Comparison of ENCODE assay signal across 22 cellular contexts in the genomic region with DNA sequence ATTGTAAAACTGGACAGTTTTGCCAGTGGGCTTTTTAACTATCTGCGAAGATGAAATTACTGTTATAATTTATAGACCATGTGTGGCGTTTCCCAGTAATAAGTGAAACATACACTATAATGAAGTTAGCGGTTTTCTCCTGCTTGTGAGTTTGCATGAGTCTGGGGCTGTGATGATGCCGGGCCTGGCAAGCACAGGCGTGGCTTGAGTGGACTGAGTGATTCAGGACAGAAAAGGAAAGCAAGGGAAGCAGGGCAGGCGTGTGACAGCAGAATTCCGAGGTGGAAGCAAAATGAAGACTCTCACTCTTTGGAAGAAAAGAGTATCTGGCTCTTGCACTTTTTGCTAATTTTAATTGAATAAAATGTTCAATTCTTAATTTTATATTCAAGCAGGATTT.
"Had no signal": no experiment of that assay in that cellular context is flagged by ENCODE, and none has a peak within 500 bp of the region (broad histone marks: within the 10 kb centered on the region; RNA-seq: fewer than 3 reads in every experiment).

No MANE protein-coding gene starts in this region.

- H3K79me2 ChIP-seq: parathyroid adenoma had no signal

- H3K4me3 Mint-ChIP-seq: endodermal cell; nephron; stimulated activated effector memory CD8-positive, alpha-beta T cell treated with anti-CD3 and anti-CD28 coated beads, Interleukin-12 subunit alpha, Interleukin-12 subunit beta, amount 100 ng/mL, for 72 hours; stimulated activated naive CD8-positive, alpha-beta T cell treated with anti-CD3 and anti-CD28 coated beads, Interleukin-15, Interleukin-2, amounts not matched to agents 100 ng/mL and 50 ng/mL, for 24 hours had no signal

- DNase-seq: effector CD4-positive, alpha-beta T cell; endodermal cell; foreskin melanocyte; heart left ventricle; hippocampal formation; left colon; left ventricle myocardium superior; mesenchymal stem cell; midbrain; psoas muscle; retina; right lobe of liver; stimulated activated CD4-positive, alpha-beta T cell treated with anti-CD3 and anti-CD28 coated beads, Interleukin-4, amount 100 ng/mL, for 1 hour; stimulated activated CD8-positive, alpha-beta memory T cell treated with anti-CD3 and anti-CD28 coated beads, Interleukin-4, amount 100 ng/mL, for 48 hours; testis had no signal

- H3K9ac ChIP-seq: parathyroid adenoma had no signal

- H3K4me1 ChIP-seq: heart left ventricle, parathyroid adenoma, right lobe of liver, testis, tibial nerve had no signal

- H3K27me3 Mint-ChIP-seq: stimulated activated naive CD8-positive, alpha-beta T cell treated with anti-CD3 and anti-CD28 coated beads, Interleukin-15, Interleukin-2, amounts not matched to agents 100 ng/mL and 50 ng/mL, for 24 hours had no signal

- H3K9me3 Mint-ChIP-seq: endodermal cell; nephron; stimulated activated effector memory CD8-positive, alpha-beta T cell treated with anti-CD3 and anti-CD28 coated beads, Interleukin-12 subunit alpha, Interleukin-12 subunit beta, amount 100 ng/mL, for 72 hours; stimulated activated naive CD8-positive, alpha-beta T cell treated with anti-CD3 and anti-CD28 coated beads, Interleukin-15, Interleukin-2, amounts not matched to agents 100 ng/mL and 50 ng/mL, for 24 hours had no signal

- H3K27me3 ChIP-seq: heart left ventricle, right lobe of liver, testis, tibial nerve had no signal

- H3K4me1 Mint-ChIP-seq: endodermal cell; nephron; stimulated activated effector memory CD8-positive, alpha-beta T cell treated with anti-CD3 and anti-CD28 coated beads, Interleukin-12 subunit alpha, Interleukin-12 subunit beta, amount 100 ng/mL, for 72 hours had no signal

- H3K27ac ChIP-seq: coronary artery, heart left ventricle, parathyroid adenoma, psoas muscle, right lobe of liver, testis, tibial nerve had no signal

- H3K27ac Mint-ChIP-seq: endodermal cell; nephron; stimulated activated effector memory CD8-positive, alpha-beta T cell treated with anti-CD3 and anti-CD28 coated beads, Interleukin-12 subunit alpha, Interleukin-12 subunit beta, amount 100 ng/mL, for 72 hours; stimulated activated naive CD8-positive, alpha-beta T cell treated with anti-CD3 and anti-CD28 coated beads, Interleukin-15, Interleukin-2, amounts not matched to agents 100 ng/mL and 50 ng/mL, for 24 hours had no signal

- H2AFZ ChIP-seq: parathyroid adenoma had no signal

- H3K9me3 ChIP-seq: right lobe of liver, testis had no signal

- H3K4me3 ChIP-seq: coronary artery, heart left ventricle, lung, psoas muscle, right lobe of liver, testis, tibial nerve had no signal

- ATAC-seq: left colon; left ventricle myocardium superior; right lobe of liver; stimulated activated effector memory CD8-positive, alpha-beta T cell treated with anti-CD3 and anti-CD28 coated beads, Interleukin-12 subunit alpha, Interleukin-12 subunit beta, amount 100 ng/mL, for 72 hours had no signal
